In the genomic region with DNA sequence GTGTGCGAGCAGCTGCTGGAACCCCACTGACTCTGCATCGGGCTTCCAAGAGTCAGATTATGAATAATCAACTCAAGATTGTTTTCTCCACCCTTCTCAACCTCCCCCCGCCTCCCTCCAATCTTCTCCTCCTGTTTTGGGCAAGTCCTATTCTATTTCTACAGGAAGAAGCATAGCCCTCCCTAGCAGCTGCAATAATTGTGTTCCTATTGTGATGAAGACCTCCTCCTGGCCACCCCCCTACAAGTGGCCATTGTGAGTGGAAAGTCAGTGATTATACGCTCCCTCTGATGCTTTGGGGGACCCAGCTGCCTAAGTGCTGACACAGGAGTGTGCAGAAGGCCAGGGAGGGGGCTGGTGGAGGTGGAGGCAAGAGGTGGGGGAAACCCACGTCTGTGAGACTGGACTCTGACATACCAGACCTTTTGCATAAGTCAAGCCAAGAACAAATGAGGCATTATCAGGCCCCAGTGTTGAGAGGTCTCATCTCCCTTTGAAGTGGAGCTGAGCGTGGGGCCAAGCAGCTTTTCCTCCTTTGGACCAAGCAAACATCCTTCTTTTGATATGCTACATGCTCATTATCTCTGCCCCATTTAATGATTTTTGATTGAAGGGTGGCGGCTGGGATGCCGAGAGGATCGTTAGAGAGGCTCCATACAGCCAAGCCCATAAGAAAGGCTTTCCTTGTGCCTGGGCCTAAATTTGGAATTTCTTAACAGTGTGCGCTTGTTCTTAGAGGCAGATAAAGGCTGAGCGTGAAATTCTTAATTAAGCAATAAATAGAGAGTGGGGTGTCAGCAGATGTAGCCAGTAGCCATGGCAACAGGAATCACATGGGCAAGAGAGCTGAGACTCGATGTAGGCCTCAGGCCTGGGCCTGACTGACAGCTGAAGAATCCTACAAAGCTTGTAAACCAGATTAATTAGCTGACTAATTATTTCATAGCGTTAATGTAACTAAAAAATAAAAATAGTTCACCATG, we compare ENCODE assay signal across 2 cellular contexts.
TF ChIP-seq lines count a peak whose summit lies in the region.

No MANE protein-coding gene starts in this region.

TF ChIP-seq in GM23338, 12 proteins besides CTCF, POLR2A, EP300 and RAD21 (continues in another document):
- TF ChIP-seq ZNF114 (CRISPR knock-in tag; IDR thresholded peaks at IDR 0.05), result no peak
- TF ChIP-seq ZNF331 (CRISPR knock-in tag; IDR thresholded peaks at IDR 0.05; ENCODE audit: low read depth), result no peak
- TF ChIP-seq NANOG (IDR thresholded peaks at IDR 0.05; ENCODE audit: borderline replicate concordance), result no peak
- TF ChIP-seq, protein P1, sequence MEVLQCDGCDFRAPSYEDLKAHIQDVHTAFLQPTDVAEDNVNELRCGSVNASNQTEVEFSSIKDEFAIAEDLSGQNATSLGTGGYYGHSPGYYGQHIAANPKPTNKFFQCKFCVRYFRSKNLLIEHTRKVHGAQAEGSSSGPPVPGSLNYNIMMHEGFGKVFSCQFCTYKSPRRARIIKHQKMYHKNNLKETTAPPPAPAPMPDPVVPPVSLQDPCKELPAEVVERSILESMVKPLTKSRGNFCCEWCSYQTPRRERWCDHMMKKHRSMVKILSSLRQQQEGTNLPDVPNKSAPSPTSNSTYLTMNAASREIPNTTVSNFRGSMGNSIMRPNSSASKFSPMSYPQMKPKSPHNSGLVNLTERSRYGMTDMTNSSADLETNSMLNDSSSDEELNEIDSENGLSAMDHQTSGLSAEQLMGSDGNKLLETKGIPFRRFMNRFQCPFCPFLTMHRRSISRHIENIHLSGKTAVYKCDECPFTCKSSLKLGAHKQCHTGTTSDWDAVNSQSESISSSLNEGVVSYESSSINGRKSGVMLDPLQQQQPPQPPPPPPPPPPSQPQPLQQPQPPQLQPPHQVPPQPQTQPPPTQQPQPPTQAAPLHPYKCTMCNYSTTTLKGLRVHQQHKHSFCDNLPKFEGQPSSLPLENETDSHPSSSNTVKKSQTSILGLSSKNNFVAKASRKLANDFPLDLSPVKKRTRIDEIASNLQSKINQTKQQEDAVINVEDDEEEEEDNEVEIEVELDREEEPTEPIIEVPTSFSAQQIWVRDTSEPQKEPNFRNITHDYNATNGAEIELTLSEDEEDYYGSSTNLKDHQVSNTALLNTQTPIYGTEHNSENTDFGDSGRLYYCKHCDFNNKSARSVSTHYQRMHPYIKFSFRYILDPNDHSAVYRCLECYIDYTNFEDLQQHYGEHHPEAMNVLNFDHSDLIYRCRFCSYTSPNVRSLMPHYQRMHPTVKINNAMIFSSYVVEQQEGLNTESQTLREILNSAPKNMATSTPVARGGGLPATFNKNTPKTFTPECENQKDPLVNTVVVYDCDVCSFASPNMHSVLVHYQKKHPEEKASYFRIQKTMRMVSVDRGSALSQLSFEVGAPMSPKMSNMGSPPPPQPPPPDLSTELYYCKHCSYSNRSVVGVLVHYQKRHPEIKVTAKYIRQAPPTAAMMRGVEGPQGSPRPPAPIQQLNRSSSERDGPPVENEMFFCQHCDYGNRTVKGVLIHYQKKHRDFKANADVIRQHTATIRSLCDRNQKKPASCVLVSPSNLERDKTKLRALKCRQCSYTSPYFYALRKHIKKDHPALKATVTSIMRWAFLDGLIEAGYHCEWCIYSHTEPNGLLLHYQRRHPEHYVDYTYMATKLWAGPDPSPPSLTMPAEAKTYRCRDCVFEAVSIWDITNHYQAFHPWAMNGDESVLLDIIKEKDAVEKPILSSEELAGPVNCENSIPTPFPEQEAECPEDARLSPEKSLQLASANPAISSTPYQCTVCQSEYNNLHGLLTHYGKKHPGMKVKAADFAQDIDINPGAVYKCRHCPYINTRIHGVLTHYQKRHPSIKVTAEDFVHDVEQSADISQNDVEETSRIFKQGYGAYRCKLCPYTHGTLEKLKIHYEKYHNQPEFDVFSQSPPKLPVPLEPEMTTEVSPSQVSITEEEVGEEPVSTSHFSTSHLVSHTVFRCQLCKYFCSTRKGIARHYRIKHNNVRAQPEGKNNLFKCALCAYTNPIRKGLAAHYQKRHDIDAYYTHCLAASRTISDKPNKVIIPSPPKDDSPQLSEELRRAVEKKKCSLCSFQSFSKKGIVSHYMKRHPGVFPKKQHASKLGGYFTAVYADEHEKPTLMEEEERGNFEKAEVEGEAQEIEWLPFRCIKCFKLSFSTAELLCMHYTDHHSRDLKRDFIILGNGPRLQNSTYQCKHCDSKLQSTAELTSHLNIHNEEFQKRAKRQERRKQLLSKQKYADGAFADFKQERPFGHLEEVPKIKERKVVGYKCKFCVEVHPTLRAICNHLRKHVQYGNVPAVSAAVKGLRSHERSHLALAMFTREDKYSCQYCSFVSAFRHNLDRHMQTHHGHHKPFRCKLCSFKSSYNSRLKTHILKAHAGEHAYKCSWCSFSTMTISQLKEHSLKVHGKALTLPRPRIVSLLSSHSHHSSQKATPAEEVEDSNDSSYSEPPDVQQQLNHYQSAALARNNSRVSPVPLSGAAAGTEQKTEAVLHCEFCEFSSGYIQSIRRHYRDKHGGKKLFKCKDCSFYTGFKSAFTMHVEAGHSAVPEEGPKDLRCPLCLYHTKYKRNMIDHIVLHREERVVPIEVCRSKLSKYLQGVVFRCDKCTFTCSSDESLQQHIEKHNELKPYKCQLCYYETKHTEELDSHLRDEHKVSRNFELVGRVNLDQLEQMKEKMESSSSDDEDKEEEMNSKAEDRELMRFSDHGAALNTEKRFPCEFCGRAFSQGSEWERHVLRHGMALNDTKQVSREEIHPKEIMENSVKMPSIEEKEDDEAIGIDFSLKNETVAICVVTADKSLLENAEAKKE (CRISPR knock-in tag; IDR thresholded peaks at IDR 0.05), result no peak
- no peak for TF ChIP-seq CREB1 (CRISPR knock-in tag; IDR thresholded peaks at IDR 0.05; ENCODE audit: low read depth)
- TF ChIP-seq POLR2AphosphoS5 (IDR thresholded peaks at IDR 0.05; ENCODE audit: low read depth), result no peak
- no peak for TF ChIP-seq STAT1 (IDR thresholded peaks at IDR 0.05; ENCODE audit: unreplicated experiment)
- TF ChIP-seq, protein P2, sequence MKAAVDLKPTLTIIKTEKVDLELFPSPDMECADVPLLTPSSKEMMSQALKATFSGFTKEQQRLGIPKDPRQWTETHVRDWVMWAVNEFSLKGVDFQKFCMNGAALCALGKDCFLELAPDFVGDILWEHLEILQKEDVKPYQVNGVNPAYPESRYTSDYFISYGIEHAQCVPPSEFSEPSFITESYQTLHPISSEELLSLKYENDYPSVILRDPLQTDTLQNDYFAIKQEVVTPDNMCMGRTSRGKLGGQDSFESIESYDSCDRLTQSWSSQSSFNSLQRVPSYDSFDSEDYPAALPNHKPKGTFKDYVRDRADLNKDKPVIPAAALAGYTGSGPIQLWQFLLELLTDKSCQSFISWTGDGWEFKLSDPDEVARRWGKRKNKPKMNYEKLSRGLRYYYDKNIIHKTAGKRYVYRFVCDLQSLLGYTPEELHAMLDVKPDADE (IDR thresholded peaks at IDR 0.05), result no peak

TF ChIP-seq in H1, 55 proteins besides CTCF, POLR2A, EP300 and RAD21:
- TF ChIP-seq CHD2 (IDR thresholded peaks at IDR 0.05; ENCODE audit: low read length) (no peak), BACH1 (IDR thresholded peaks at IDR 0.05; ENCODE audit: low read length) (no peak), JUN (IDR thresholded peaks at IDR 0.05; ENCODE audit: low read depth, low read length) (no peak), RNF2 (IDR thresholded peaks at IDR 0.05; ENCODE audit: borderline replicate concordance, low read depth, low read length, missing control alignments, poor library complexity, severe bottlenecking) (no peak)
- TF ChIP-seq, protein P3, sequence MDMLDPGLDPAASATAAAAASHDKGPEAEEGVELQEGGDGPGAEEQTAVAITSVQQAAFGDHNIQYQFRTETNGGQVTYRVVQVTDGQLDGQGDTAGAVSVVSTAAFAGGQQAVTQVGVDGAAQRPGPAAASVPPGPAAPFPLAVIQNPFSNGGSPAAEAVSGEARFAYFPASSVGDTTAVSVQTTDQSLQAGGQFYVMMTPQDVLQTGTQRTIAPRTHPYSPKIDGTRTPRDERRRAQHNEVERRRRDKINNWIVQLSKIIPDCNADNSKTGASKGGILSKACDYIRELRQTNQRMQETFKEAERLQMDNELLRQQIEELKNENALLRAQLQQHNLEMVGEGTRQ (IDR thresholded peaks at IDR 0.05; ENCODE audit: low read length), result no peak
